ENCODE assay signal across 1 cellular context in the genomic region with DNA sequence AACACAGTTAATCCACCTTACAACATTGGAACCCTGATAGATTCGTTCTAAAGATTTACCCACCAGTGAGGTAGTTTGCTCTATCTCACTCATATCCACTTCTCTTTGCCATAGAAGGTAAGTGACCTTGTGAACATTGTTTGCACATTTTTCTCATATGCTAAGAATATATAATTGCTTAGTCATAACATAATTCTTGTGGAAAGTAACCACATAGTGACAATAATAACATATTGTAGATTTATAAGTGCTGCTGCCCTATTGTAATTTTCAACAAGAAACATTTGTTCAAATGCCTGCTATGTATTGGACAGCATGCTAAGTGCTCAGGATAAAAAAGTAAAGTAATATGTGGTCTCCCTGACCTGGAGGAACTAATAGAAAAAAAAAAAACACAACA.
A peak's percentile ranks its signal among the peaks of the same experiment; 100 is the strongest.
TF ChIP-seq lines count a peak whose summit lies in the region.

No MANE protein-coding gene starts in this region.

TF ChIP-seq in SK-N-SH, 30 proteins besides CTCF, POLR2A, EP300 and RAD21 (continued from another document):
- TF ChIP-seq, protein P1, sequence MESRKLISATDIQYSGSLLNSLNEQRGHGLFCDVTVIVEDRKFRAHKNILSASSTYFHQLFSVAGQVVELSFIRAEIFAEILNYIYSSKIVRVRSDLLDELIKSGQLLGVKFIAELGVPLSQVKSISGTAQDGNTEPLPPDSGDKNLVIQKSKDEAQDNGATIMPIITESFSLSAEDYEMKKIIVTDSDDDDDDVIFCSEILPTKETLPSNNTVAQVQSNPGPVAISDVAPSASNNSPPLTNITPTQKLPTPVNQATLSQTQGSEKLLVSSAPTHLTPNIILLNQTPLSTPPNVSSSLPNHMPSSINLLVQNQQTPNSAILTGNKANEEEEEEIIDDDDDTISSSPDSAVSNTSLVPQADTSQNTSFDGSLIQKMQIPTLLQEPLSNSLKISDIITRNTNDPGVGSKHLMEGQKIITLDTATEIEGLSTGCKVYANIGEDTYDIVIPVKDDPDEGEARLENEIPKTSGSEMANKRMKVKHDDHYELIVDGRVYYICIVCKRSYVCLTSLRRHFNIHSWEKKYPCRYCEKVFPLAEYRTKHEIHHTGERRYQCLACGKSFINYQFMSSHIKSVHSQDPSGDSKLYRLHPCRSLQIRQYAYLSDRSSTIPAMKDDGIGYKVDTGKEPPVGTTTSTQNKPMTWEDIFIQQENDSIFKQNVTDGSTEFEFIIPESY (IDR thresholded peaks at IDR 0.05; ENCODE audit: borderline replicate concordance, low read depth) = no peak
- TF ChIP-seq ELF1 (IDR thresholded peaks at IDR 0.05) (no peak), FOXM1 (IDR thresholded peaks at IDR 0.05; ENCODE audit: low read depth) (0 out of 2 replicates have a peak, but pooled peaks have one; percentile 68), FOXJ3 (CRISPR knock-in tag; IDR thresholded peaks at IDR 0.05) (no peak), CHD2 (IDR thresholded peaks at IDR 0.05; ENCODE audit: low read length, partially characterized antibody) (no peak), TAF1 (IDR thresholded peaks at IDR 0.05; ENCODE audit: borderline replicate concordance, low read depth, low read length) (no peak), RXRA (IDR thresholded peaks at IDR 0.05; ENCODE audit: borderline replicate concordance, low read depth) (peak; percentile 81), NFIC (IDR thresholded peaks at IDR 0.05; ENCODE audit: borderline replicate concordance) (peak; percentile 44; the same call in 1 of the 2 replicates), TEAD4 (IDR thresholded peaks at IDR 0.05; ENCODE audit: borderline replicate concordance, insufficient read depth) (peak; percentile 57; the same call in 1 of the 2 replicates), GABPA (IDR thresholded peaks at IDR 0.05; ENCODE audit: low read depth) (no peak), SMC3 (IDR thresholded peaks at IDR 0.05; ENCODE audit: low read depth, low read length) (no peak)
- TF ChIP-seq, protein P2, sequence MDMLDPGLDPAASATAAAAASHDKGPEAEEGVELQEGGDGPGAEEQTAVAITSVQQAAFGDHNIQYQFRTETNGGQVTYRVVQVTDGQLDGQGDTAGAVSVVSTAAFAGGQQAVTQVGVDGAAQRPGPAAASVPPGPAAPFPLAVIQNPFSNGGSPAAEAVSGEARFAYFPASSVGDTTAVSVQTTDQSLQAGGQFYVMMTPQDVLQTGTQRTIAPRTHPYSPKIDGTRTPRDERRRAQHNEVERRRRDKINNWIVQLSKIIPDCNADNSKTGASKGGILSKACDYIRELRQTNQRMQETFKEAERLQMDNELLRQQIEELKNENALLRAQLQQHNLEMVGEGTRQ (IDR thresholded peaks at IDR 0.05; ENCODE audit: borderline replicate concordance, low read depth, low read length) = no peak
- TF ChIP-seq, protein P3, sequence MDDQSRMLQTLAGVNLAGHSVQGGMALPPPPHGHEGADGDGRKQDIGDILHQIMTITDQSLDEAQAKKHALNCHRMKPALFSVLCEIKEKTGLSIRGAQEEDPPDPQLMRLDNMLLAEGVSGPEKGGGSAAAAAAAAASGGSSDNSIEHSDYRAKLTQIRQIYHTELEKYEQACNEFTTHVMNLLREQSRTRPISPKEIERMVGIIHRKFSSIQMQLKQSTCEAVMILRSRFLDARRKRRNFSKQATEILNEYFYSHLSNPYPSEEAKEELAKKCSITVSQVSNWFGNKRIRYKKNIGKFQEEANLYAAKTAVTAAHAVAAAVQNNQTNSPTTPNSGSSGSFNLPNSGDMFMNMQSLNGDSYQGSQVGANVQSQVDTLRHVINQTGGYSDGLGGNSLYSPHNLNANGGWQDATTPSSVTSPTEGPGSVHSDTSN (IDR thresholded peaks at IDR 0.05) = peak; percentile 91
